In the genomic region with DNA sequence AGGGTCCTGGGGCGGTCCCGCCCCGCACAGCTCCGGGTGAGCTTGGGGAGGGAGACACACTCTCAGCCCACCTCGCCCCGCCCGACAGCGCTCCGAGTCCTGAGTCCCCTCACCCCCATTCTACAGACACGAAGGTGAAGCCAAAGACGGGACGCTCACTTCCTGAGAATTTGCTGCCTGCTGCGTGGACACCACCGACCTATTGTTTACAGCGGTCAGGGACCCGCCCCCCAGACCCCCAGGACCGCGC, we compare ENCODE assay signal across 9 cellular contexts. TPM values are rescaled to one million over a fixed set of nuclear protein-coding genes. Genes with fewer than 3 reads are reported as not detected.
DNase-seq lines count a peak whose midpoint lies in the region; ATAC-seq and TF ChIP-seq lines count a peak whose summit lies in the region.
"Had no signal": no experiment of that assay in that cellular context is flagged by ENCODE, and none has a peak within 500 bp of the region (broad histone marks: within the 10 kb centered on the region; RNA-seq: fewer than 3 reads in every experiment).

No MANE protein-coding gene starts in this region.

- H3K4me3 ChIP-seq in left lung (peak overlapping the region; percentile 90 to 92), thymus (ENCODE audit: low read length) (peak overlapping the region; percentile 82)

- H3K4me1 Mint-ChIP-seq in CD14-positive monocyte: peaks cover 20% of the 10 kb centered on the region

- H3K36me3 Mint-ChIP-seq in CD14-positive monocyte: peaks cover 21 to 28% of the 10 kb centered on the region in 2 donors

- ATAC-seq in HG03025 (IDR thresholded peaks at IDR 0.05; ENCODE audit: low FRiP score, unreplicated experiment) (peak; percentile 3), left lung (no peak)

- H3K27me3 ChIP-seq in left lung (no peaks in the 10 kb centered on the region), thymus (ENCODE audit: control insufficient read depth, insufficient read depth) (peaks cover 3% of the 10 kb centered on the region)

- peak overlapping the region; percentile 89 for H3K27ac ChIP-seq in angular gyrus (ENCODE audit: low read depth, low read length)
- peak overlapping the region; percentile 86 to 92 for H3K27ac ChIP-seq in left lung
- H3K27ac ChIP-seq in thymus (ENCODE audit: low read depth): peak overlapping the region; percentile 91

- peak overlapping the region; percentile 99 for H3K4me3 Mint-ChIP-seq in CD14-positive monocyte

- H3K27ac Mint-ChIP-seq in CD14-positive monocyte: peak overlapping the region; percentile 96 to 99 (median 97)

- peaks cover 2 to 4% (median 4%) of the 10 kb centered on the region in 3 donors for H3K27me3 Mint-ChIP-seq in CD14-positive monocyte (ENCODE audit: low read depth in 3 of 3)

- no peak for DNase-seq in CD14-positive monocyte (ENCODE audit: low spot score)
- DNase-seq in left lung: no peak
- DNase-seq in iPS-NIHi11 (ENCODE audit: low spot score): no peak
- DNase-seq in NCI-H1417 (lab: John Stamatoyannopoulos, UW): no peak
- no peak for DNase-seq in NK-92 (lab: John Stamatoyannopoulos, UW; ENCODE audit: unreplicated experiment)

- peaks cover 0 to 23% of the 10 kb centered on the region in 2 donors for H3K9me3 ChIP-seq in left lung
- peaks cover 7% of the 10 kb centered on the region for H3K9me3 ChIP-seq in thymus (ENCODE audit: control insufficient read depth)

- TF ChIP-seq CTCF in CD14-positive monocyte (IDR thresholded peaks at IDR 0.05): no peak
- TF ChIP-seq CTCF in left lung (IDR thresholded peaks at IDR 0.05): no peak

- H3K36me3 ChIP-seq in left lung: peaks cover 0 to 9% of the 10 kb centered on the region in 2 donors
- no peaks in the 10 kb centered on the region for H3K36me3 ChIP-seq in thymus (ENCODE audit: control insufficient read depth, insufficient read depth)

- intact Hi-C loops in CD14-positive monocyte (cut with micrococcal nuclease) (loop anchor here (5.0 to 10.0 kb wide), 4 partner anchors 135 to 348 kb away; partner anchors contain the start of genes SLC49A3 (in 1 of the 2) and ZNF718 (in 1 of the 2)), left lung (cut with DNase I) (no loop called here)

- H3K4me1 ChIP-seq in left lung: peaks cover 9 to 22% of the 10 kb centered on the region in 2 donors
- peaks cover 10% of the 10 kb centered on the region for H3K4me1 ChIP-seq in thymus (ENCODE audit: control insufficient read depth, insufficient read depth, low read length)

- 1% methylated on average over 18 of the region's 18 CpGs for WGBS in thymus

- peaks cover 26 to 67% (median 50%) of the 10 kb centered on the region in 7 donors for H3K9me3 Mint-ChIP-seq in CD14-positive monocyte

RNA-seq across cellular contexts. Expression of gene ZNF141, which starts 0.8 kb away (rescaled TPM):
- 1 to 10 TPM; 2.5 to 4.2 TPM for polyA plus RNA-seq in CD14-positive monocyte
- 10 to 100 TPM; 15.8 to 16.5 TPM for total RNA-seq in left lung
- 10.1 TPM for polyA plus RNA-seq in thymus

RNA-seq across cellular contexts. Expression of gene ZNF732, which starts 31.5 kb away (rescaled TPM):
- not detected for polyA plus RNA-seq in CD14-positive monocyte
- total RNA-seq in left lung: under 1 TPM; 0.21 to 0.47 TPM
- polyA plus RNA-seq in thymus: 0.09 TPM
- total RNA-seq: HT1080 had no signal

Comparison
In these comparisons a context has a peak if more than half of its experiments do, and no peak if none do; other contexts are left out.
1. intact Hi-C loops: an anchor here in CD14-positive monocyte (5.0 to 10.0 kb wide); none called in left lung.